Comparison of ENCODE assay signal across 14 cellular contexts in the genomic region with DNA sequence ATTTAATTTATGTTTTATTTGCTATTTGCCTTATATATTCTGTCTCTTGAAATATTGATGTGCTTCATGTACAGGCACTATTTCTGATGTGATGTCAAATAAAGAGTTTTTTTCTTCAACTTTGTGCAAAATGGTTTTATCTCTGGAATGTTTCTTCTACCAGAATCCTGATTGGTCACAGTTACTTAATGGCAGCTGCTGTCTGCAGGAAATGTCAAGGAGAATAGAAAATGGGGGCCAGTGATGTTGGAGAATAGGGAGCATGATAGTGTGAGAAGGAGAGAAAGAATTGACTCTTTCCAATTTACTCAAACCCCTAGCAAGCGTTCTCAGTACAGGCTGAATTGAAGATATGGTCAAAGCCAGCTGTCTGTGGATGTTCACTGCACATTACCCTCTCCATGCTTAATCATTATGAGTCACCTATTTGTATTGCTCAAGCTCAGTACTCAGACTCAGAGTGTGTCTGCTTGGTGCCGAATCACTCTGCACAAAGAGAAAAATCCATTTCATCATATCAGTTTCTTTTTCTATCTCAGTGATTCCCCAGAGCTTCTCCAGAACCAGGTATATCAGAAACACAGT. TPM values are rescaled to one million over a fixed set of nuclear protein-coding genes. Genes with fewer than 3 reads are reported as not detected.
DNase-seq lines count a peak whose midpoint lies in the region; ATAC-seq, FAIRE-seq and TF ChIP-seq lines count a peak whose summit lies in the region.
"Had no signal": no experiment of that assay in that cellular context is flagged by ENCODE, and none has a peak within 500 bp of the region (broad histone marks: within the 10 kb centered on the region; RNA-seq: fewer than 3 reads in every experiment).

No MANE protein-coding gene starts in this region.

- no peaks in the 10 kb centered on the region for H3K9me3 ChIP-seq in right lobe of liver
- H3K9me3 ChIP-seq: heart left ventricle had no signal

- in situ Hi-C loops in Caki2 (cut with HindIII; ENCODE audit: low pct_unique_long_range_greater_than_20kb, low sequenced_read_pairs), result no loop called here

- FAIRE-seq in bronchial epithelial cell (lab: Jason Lieb, UNC), result no peak
- FAIRE-seq: D721Med had no signal

- ATAC-seq in right lobe of liver (peak; percentile 46 to 98 (median 65)), GM18517 (IDR thresholded peaks at IDR 0.05; ENCODE audit: unreplicated experiment) (no peak), HG03520 (IDR thresholded peaks at IDR 0.05; ENCODE audit: unreplicated experiment) (no peak)

- no peak overlapping the region for H3K4me3 ChIP-seq in bronchial epithelial cell (ENCODE audit: low read depth, low read length)
- H3K4me3 ChIP-seq in right lobe of liver, result no peak overlapping the region
- H3K4me3 ChIP-seq: heart left ventricle, SK-N-MC had no signal

- no peak overlapping the region for H3K27ac ChIP-seq in right lobe of liver
- H3K27ac ChIP-seq: heart left ventricle, SK-N-MC had no signal

- TF ChIP-seq CTCF in bronchial epithelial cell (IDR thresholded peaks at IDR 0.05; ENCODE audit: insufficient read depth, low read length, severe bottlenecking) (no peak), right lobe of liver (IDR thresholded peaks at IDR 0.05) (no peak)

- H3K27me3 ChIP-seq in bronchial epithelial cell (ENCODE audit: control insufficient read depth, insufficient read depth, low read length) (no peaks in the 10 kb centered on the region), right lobe of liver (no peaks in the 10 kb centered on the region)

- DNase-seq in Caki2 (ENCODE audit: low read depth), result peak; percentile 53
- DNase-seq in MV-4-11 (lab: John Stamatoyannopoulos, UW), result peak; percentile 72
- peak; percentile 81 for DNase-seq in bronchial epithelial cell (ENCODE audit: low read depth)
- no peak for DNase-seq in right lobe of liver
- DNase-seq in stimulated activated CD4-positive, alpha-beta T cell treated with anti-CD3 and anti-CD28 coated beads, Interleukin-1b, Interleukin-23, amount 100 ng/mL, for 48 hours, result no peak
- no peak for DNase-seq in GF-D8 (lab: John Stamatoyannopoulos, UW)
- DNase-seq: activated CD8-positive, alpha-beta memory T cell treated with anti-CD3 and anti-CD28 coated beads for 24 hours; heart left ventricle; naive B cell; NCI-H1930 had no signal

- intact Hi-C loops in right lobe of liver (cut with DNase I), result no loop called here

- H3K4me1 ChIP-seq in right lobe of liver, result no peaks in the 10 kb centered on the region
- H3K4me1 ChIP-seq: heart left ventricle had no signal

- 16% methylated on average over 2 of the region's 2 CpGs for WGBS in right lobe of liver (ENCODE audit: insufficient coverage, low coverage, low lambda C conversion rate, missing lambda C conversion rate)

- H3K36me3 ChIP-seq in bronchial epithelial cell (ENCODE audit: control insufficient read depth, insufficient read depth, low read length), result no peaks in the 10 kb centered on the region
- peaks cover 0 to 2% (median 0%) of the 10 kb centered on the region in 4 donors for H3K36me3 ChIP-seq in right lobe of liver
- H3K36me3 ChIP-seq: heart left ventricle had no signal

- no peak for TF ChIP-seq POLR2A in right lobe of liver (IDR thresholded peaks at IDR 0.05)

RNA-seq across cellular contexts. Expression of gene FAM47B, which starts 57.8 kb away (rescaled TPM):
- total RNA-seq in Caki2 (2014; rRNA removed; shearing (Covaris generic); ENCODE audit: low replicate concordance), result not detected in 2 replicates
- total RNA-seq in bronchial epithelial cell, result not detected in 2 replicates
- total RNA-seq in right lobe of liver, result not detected
- total RNA-seq: heart left ventricle had no signal

Comparison
In these comparisons a context has a peak if more than half of its experiments do, and no peak if none do; other contexts are left out.
1. DNase-seq: peak in Caki2 (single experiment), MV-4-11 (single experiment) and bronchial epithelial cell (single experiment); none in right lobe of liver (0 of 3), stimulated activated CD4-positive, alpha-beta T cell treated with anti-CD3 and anti-CD28 coated beads, Interleukin-1b, Interleukin-23, amount 100 ng/mL, for 48 hours (single experiment) and GF-D8 (single experiment).
2. ATAC-seq: peak in right lobe of liver (4 of 4); none in GM18517 (single experiment) and HG03520 (single experiment).